ENCODE assay signal across 8 cellular contexts in the genomic region with DNA sequence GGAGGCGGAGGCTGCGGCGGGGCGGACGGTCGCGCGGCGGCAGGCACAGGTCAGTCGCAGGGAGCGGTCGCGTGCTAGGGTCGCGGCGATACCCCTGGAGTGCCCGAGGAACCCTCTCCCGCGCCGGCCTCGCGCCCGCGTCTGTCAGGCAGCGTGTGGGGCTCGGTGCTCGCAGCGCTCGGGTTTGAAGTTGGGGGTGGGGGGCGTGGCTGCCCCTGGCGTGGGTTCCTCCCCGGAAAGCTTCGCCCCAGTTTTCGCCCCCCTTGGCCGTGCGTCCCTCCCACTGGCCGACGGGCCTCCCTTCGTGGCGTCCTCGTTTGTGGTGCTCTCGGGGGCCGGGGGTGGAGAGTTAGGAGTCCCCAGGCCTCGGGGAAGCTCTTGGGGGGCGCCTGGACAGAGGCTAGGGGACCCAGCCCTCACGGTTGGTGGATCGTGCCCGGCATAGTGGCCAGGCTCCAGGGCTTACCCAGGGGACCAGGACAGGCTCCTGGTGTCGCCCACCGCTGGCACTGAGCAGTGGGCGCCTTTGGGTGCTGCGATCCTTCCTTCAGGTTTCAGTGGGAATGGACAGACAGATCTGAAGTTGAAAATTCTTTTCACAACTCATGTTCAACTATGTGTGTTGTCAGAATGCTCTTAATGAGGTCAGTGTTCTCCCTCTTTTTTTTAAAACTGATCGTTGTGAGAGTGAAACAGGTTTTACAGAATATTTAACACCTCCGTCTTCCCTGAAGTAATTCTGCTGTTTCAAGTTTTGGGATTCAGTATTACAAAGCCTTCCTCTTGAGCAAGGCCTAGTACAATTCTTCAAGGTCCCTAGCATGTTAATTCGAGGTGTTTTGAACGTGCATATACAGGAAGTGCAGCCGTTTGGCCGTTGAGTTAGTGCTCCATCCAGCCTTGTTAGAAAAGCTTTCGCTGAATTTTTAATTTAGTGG. TPM values are rescaled to one million over a fixed set of nuclear protein-coding genes. Genes with fewer than 3 reads are reported as not detected.
DNase-seq lines count a peak whose midpoint lies in the region; ATAC-seq and TF ChIP-seq lines count a peak whose summit lies in the region.

No MANE protein-coding gene starts in this region.

- TF ChIP-seq CTCF in cardiac fibroblast (IDR thresholded peaks at IDR 0.05; ENCODE audit: low read depth, low read length), result no peak

- H3K4me3 ChIP-seq in cardiac fibroblast (replicated peaks in 1 of 2; ENCODE audit: low read depth in 2 of 2, low read length in 2 of 2), result peak overlapping the region; percentile 89 to 98

- peak; percentile 14 for ATAC-seq in GM18520 (IDR thresholded peaks at IDR 0.05; ENCODE audit: unreplicated experiment)
- ATAC-seq in HG03565 (IDR thresholded peaks at IDR 0.05; ENCODE audit: unreplicated experiment), result peak; percentile 7

- DNase-seq in Ammon's horn (ENCODE audit: low spot score) (peak; percentile 2), T-helper 22 cell (ENCODE audit: low read depth) (peak; percentile 37), cardiac fibroblast (ENCODE audit: low read depth in 2 of 2) (peak; percentile 46 to 60), lung microvascular endothelial cell (ENCODE audit: low read depth in 2 of 2) (peak; percentile 36 to 58), NCI-H1105 treated with DMSO at 0.1 percent for 48 hours (lab: John Stamatoyannopoulos, UW) (no peak)
- peak; percentile 27 to 31 for DNase-seq in stimulated activated CD8-positive, alpha-beta memory T cell treated with anti-CD3 and anti-CD28 coated beads, Interleukin-7, amount 100 ng/mL, for 1 hour (ENCODE audit: low read depth in 2 of 2)

RNA-seq across cellular contexts. Expression of gene RALBP1, which starts 0.6 kb away (rescaled TPM):
- 47.3 and 63.3 TPM in 2 replicates for total RNA-seq in lung microvascular endothelial cell
